ENCODE assay signal across 8 cellular contexts in the genomic region with DNA sequence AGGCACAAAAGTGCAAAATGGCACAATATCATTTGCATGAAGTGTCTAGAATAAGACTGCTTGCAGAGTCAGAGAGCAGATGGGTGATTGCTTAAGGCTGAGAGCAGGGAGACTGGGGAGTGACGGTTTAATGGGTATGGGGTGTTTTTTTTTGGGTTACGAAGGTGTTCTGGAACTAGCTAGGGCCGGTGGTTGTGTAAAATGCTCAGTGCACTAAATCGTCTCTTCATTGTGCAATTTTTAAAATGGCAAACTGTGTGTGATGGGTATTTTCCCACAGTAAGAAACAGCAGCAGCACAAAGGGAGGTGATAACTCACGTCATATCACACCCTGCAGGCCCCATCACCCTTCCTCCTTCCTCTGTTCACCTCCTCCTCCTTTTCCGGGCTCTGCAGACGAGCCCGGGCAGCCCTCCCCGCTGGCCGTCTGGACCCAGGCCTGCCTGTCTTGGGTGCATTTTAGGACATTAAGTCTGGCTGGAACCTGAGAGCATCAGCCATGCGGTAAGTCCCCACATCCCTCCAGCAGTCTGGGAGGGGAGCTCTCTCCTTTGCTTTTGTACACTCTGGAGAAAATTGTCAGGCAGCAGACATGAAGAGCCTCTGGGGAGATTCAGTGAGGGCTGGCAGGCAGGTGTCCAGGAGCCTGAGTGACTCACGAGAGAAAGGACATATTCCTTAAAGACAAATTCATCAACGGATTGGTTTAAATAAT. TPM values are rescaled to one million over a fixed set of nuclear protein-coding genes. Genes with fewer than 3 reads are reported as not detected.
A peak's percentile ranks its signal among the peaks of the same experiment; 100 is the strongest.
DNase-seq lines count a peak whose midpoint lies in the region; ATAC-seq, FAIRE-seq and TF ChIP-seq lines count a peak whose summit lies in the region.

No MANE protein-coding gene starts in this region.

- TF ChIP-seq POLR2A in right lobe of liver (IDR thresholded peaks at IDR 0.05): peak; percentile 15

- H3K9me3 Mint-ChIP-seq in activated naive CD4-positive, alpha-beta T cell treated with anti-CD3 and anti-CD28 coated beads for 36 hours: no peaks in the 10 kb centered on the region
- peaks cover 3 to 7% of the 10 kb centered on the region in 2 donors for H3K9me3 Mint-ChIP-seq in stimulated activated naive B cell treated with anti-CD40 and anti-IgM and Interleukin-4, amounts not matched to agents 10 μg/mL and 1 μg/mL and 100 μg/mL, for 72 hours

- H3K36me3 ChIP-seq in SJCRH30: no peaks in the 10 kb centered on the region
- no peaks in the 10 kb centered on the region for H3K36me3 ChIP-seq in right lobe of liver

- peak overlapping the region; percentile 99 for H3K27ac Mint-ChIP-seq in activated naive CD4-positive, alpha-beta T cell treated with anti-CD3 and anti-CD28 coated beads for 36 hours
- peak overlapping the region; percentile 57 for H3K27ac Mint-ChIP-seq in stimulated activated naive B cell treated with anti-CD40 and anti-IgM and Interleukin-4, amounts not matched to agents 10 μg/mL and 1 μg/mL and 100 μg/mL, for 72 hours

- CTCF ChIA-PET in activated naive CD4-positive, alpha-beta T cell treated with anti-CD3 and anti-CD28 coated beads for 36 hours (lab: Charles Lee): no interaction called here

- H3K27me3 ChIP-seq in SJCRH30 (no peaks in the 10 kb centered on the region), right lobe of liver (no peaks in the 10 kb centered on the region)

- intact Hi-C loops in activated naive CD4-positive, alpha-beta T cell treated with anti-CD3 and anti-CD28 coated beads for 36 hours (cut with micrococcal nuclease): loop anchor here (1.0 to 10.0 kb wide), 7 partner anchors 120 to 1157 kb away; a partner anchor contains a TSS
- intact Hi-C loops in right lobe of liver (cut with DNase I): no loop called here

- ATAC-seq in HG03439 (IDR thresholded peaks at IDR 0.05; ENCODE audit: unreplicated experiment): peak; percentile 85
- peak; percentile 65 to 73 (median 70) for ATAC-seq in right lobe of liver
- ATAC-seq in stimulated activated naive B cell treated with anti-CD40 and anti-IgM and Interleukin-4, amounts not matched to agents 10 μg/mL and 1 μg/mL and 100 μg/mL, for 72 hours (replicated peaks): peak; percentile 34 to 49

- no peak for TF ChIP-seq CTCF in right lobe of liver (IDR thresholded peaks at IDR 0.05)

- peaks cover 19% of the 10 kb centered on the region for H3K36me3 Mint-ChIP-seq in activated naive CD4-positive, alpha-beta T cell treated with anti-CD3 and anti-CD28 coated beads for 36 hours (ENCODE audit: low read depth)
- H3K36me3 Mint-ChIP-seq in stimulated activated naive B cell treated with anti-CD40 and anti-IgM and Interleukin-4, amounts not matched to agents 10 μg/mL and 1 μg/mL and 100 μg/mL, for 72 hours: peaks cover 0 to 2% of the 10 kb centered on the region in 2 donors

- H3K27ac ChIP-seq in SJCRH30 (no peak overlapping the region), right lobe of liver (no peak overlapping the region)

- H3K4me3 ChIP-seq in SJCRH30 (no peak overlapping the region), right lobe of liver (no peak overlapping the region)

- WGBS in right lobe of liver (ENCODE audit: insufficient coverage, low coverage, low lambda C conversion rate, missing lambda C conversion rate): 10% methylated on average over 11 of the region's 13 CpGs

- peak overlapping the region; percentile 99 for H3K4me3 Mint-ChIP-seq in activated naive CD4-positive, alpha-beta T cell treated with anti-CD3 and anti-CD28 coated beads for 36 hours
- peak overlapping the region; percentile 82 to 87 for H3K4me3 Mint-ChIP-seq in stimulated activated naive B cell treated with anti-CD40 and anti-IgM and Interleukin-4, amounts not matched to agents 10 μg/mL and 1 μg/mL and 100 μg/mL, for 72 hours

- H3K4me1 ChIP-seq in SJCRH30 (peaks cover 7% of the 10 kb centered on the region), right lobe of liver (no peaks in the 10 kb centered on the region)

- DNase-seq in COLO668 (lab: John Stamatoyannopoulos, UW; ENCODE audit: unreplicated experiment): peak; percentile 2
- no peak for DNase-seq in GM19239 (ENCODE audit: insufficient read length, low spot score)
- DNase-seq in SJCRH30: peak; percentile 12 to 50
- peak; percentile 87 for DNase-seq in activated naive CD4-positive, alpha-beta T cell treated with anti-CD3 and anti-CD28 coated beads for 36 hours
- no peak for DNase-seq in right lobe of liver
- peak; percentile 16 for DNase-seq in stimulated activated naive B cell treated with anti-CD40 and anti-IgM and Interleukin-4, amounts not matched to agents 10 μg/mL and 1 μg/mL and 100 μg/mL, for 72 hours
- DNase-seq in AG20443 (ENCODE audit: low spot score): no peak

- no peaks in the 10 kb centered on the region for H3K9me3 ChIP-seq in SJCRH30 (replicated peaks)
- no peaks in the 10 kb centered on the region for H3K9me3 ChIP-seq in right lobe of liver

- FAIRE-seq in GM19239 (lab: Jason Lieb, UNC): peak; percentile 90

- H3K27me3 Mint-ChIP-seq in activated naive CD4-positive, alpha-beta T cell treated with anti-CD3 and anti-CD28 coated beads for 36 hours (ENCODE audit: low read depth): no peaks in the 10 kb centered on the region
- H3K27me3 Mint-ChIP-seq in stimulated activated naive B cell treated with anti-CD40 and anti-IgM and Interleukin-4, amounts not matched to agents 10 μg/mL and 1 μg/mL and 100 μg/mL, for 72 hours: no peaks in the 10 kb centered on the region

- peaks cover 37% of the 10 kb centered on the region for H3K4me1 Mint-ChIP-seq in activated naive CD4-positive, alpha-beta T cell treated with anti-CD3 and anti-CD28 coated beads for 36 hours (ENCODE audit: low read depth)
- peaks cover 20 to 38% of the 10 kb centered on the region in 2 donors for H3K4me1 Mint-ChIP-seq in stimulated activated naive B cell treated with anti-CD40 and anti-IgM and Interleukin-4, amounts not matched to agents 10 μg/mL and 1 μg/mL and 100 μg/mL, for 72 hours

RNA-seq across cellular contexts. Expression of a gene that starts 42.7 kb away (rescaled TPM):
- not detected in 2 replicates for total RNA-seq in SJCRH30 (2014; rRNA removed; shearing (Covaris generic))
- not detected for total RNA-seq in activated naive CD4-positive, alpha-beta T cell treated with anti-CD3 and anti-CD28 coated beads for 36 hours
- total RNA-seq in right lobe of liver: under 1 TPM in 1 of 6 experiments, not detected in 5; 0.13 TPM

Comparison
In these comparisons a context has a peak if more than half of its experiments do, and no peak if none do; other contexts are left out.
1. DNase-seq: peak in COLO668 (single experiment), SJCRH30 (2 of 2), activated naive CD4-positive, alpha-beta T cell treated with anti-CD3 and anti-CD28 coated beads for 36 hours (single experiment) and stimulated activated naive B cell treated with anti-CD40 and anti-IgM and Interleukin-4, amounts not matched to agents 10 μg/mL and 1 μg/mL and 100 μg/mL, for 72 hours (single experiment); none in GM19239 (single experiment), right lobe of liver (0 of 3) and AG20443 (single experiment).
2. Peak in every context shown above with its lines, with median percentiles within 50 percentile points of each other: ATAC-seq.